Comparison of ENCODE assay signal across 1 cellular context in the genomic region with DNA sequence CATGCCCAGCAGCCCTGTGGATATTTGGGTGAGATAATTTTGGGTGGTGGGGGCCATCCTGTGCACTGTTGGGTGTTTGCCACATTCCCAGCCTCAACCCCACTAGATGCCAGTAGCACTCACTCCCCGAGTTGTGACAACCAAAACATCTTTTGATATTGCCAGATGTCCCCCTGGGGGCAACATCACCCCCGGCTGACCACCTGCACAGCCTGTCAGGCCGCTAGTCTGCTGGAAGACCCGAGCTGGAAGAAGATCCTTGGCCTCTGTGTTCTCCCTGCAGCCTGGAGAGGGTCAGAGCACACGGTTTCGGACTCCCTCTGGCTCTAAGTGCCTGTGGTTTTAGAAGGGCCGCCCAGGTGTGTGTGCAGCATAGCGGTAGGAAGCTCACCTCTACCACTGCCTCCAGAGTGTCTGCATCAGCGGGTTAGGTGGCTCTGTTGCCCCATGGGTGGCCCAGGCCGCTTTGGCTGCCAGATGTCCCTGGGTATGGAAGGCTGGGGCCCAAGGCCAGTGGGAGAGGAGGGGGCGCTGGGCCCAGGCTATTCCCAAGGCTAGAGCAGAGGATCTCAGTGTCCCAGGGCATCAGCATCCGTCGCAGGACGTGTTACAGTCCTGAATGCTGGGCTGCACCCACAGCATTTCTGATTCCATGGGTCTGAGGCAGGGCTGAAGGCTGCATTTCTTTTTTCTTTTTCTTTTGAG.
TF ChIP-seq lines count a peak whose summit lies in the region.

No MANE protein-coding gene starts in this region.

TF ChIP-seq in HepG2, 621 proteins besides CTCF, POLR2A, EP300 and RAD21 (continued from another document):
- TF ChIP-seq, protein P1, sequence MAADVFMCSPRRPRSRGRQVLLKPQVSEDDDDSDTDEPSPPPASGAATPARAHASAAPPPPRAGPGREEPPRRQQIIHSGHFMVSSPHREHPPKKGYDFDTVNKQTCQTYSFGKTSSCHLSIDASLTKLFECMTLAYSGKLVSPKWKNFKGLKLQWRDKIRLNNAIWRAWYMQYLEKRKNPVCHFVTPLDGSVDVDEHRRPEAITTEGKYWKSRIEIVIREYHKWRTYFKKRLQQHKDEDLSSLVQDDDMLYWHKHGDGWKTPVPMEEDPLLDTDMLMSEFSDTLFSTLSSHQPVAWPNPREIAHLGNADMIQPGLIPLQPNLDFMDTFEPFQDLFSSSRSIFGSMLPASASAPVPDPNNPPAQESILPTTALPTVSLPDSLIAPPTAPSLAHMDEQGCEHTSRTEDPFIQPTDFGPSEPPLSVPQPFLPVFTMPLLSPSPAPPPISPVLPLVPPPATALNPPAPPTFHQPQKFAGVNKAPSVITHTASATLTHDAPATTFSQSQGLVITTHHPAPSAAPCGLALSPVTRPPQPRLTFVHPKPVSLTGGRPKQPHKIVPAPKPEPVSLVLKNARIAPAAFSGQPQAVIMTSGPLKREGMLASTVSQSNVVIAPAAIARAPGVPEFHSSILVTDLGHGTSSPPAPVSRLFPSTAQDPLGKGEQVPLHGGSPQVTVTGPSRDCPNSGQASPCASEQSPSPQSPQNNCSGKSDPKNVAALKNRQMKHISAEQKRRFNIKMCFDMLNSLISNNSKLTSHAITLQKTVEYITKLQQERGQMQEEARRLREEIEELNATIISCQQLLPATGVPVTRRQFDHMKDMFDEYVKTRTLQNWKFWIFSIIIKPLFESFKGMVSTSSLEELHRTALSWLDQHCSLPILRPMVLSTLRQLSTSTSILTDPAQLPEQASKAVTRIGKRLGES (CRISPR knock-in tag; IDR thresholded peaks at IDR 0.05; ENCODE audit: borderline replicate concordance): no peak
- TF ChIP-seq JUNB (CRISPR knock-in tag; IDR thresholded peaks at IDR 0.05; ENCODE audit: borderline replicate concordance): no peak
- TF ChIP-seq SMARCE1 (IDR thresholded peaks at IDR 0.05; ENCODE audit: borderline replicate concordance): no peak
- TF ChIP-seq, protein P2, sequence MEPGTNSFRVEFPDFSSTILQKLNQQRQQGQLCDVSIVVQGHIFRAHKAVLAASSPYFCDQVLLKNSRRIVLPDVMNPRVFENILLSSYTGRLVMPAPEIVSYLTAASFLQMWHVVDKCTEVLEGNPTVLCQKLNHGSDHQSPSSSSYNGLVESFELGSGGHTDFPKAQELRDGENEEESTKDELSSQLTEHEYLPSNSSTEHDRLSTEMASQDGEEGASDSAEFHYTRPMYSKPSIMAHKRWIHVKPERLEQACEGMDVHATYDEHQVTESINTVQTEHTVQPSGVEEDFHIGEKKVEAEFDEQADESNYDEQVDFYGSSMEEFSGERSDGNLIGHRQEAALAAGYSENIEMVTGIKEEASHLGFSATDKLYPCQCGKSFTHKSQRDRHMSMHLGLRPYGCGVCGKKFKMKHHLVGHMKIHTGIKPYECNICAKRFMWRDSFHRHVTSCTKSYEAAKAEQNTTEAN (CRISPR knock-in tag; conservative IDR thresholded peaks at IDR 0.05): no peak
- no peak for TF ChIP-seq ZNF326 (CRISPR knock-in tag; IDR thresholded peaks at IDR 0.05; ENCODE audit: borderline replicate concordance)
- TF ChIP-seq ZNF773 (CRISPR knock-in tag; IDR thresholded peaks at IDR 0.05; ENCODE audit: borderline replicate concordance): no peak
- no peak for TF ChIP-seq YEATS2 (CRISPR knock-in tag; IDR thresholded peaks at IDR 0.05; ENCODE audit: borderline replicate concordance)
- TF ChIP-seq, protein P3, sequence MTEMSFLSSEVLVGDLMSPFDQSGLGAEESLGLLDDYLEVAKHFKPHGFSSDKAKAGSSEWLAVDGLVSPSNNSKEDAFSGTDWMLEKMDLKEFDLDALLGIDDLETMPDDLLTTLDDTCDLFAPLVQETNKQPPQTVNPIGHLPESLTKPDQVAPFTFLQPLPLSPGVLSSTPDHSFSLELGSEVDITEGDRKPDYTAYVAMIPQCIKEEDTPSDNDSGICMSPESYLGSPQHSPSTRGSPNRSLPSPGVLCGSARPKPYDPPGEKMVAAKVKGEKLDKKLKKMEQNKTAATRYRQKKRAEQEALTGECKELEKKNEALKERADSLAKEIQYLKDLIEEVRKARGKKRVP (CRISPR knock-in tag; IDR thresholded peaks at IDR 0.05): no peak
- TF ChIP-seq ZSCAN31 (CRISPR knock-in tag; IDR thresholded peaks at IDR 0.05; ENCODE audit: low read depth): no peak
- no peak for TF ChIP-seq ZKSCAN5 (CRISPR knock-in tag; IDR thresholded peaks at IDR 0.05)
- TF ChIP-seq, protein P4, sequence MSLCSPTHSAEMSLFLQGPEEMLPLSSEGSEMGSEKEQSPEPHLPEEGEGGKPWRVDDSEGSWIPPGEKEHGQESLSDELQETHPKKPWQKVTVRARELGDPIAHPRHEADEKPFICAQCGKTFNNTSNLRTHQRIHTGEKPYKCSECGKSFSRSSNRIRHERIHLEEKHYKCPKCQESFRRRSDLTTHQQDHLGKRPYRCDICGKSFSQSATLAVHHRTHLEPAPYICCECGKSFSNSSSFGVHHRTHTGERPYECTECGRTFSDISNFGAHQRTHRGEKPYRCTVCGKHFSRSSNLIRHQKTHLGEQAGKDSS (CRISPR knock-in tag; IDR thresholded peaks at IDR 0.05; ENCODE audit: borderline replicate concordance, low read depth): no peak
